ENCODE assay signal across 24 cellular contexts in the genomic region with DNA sequence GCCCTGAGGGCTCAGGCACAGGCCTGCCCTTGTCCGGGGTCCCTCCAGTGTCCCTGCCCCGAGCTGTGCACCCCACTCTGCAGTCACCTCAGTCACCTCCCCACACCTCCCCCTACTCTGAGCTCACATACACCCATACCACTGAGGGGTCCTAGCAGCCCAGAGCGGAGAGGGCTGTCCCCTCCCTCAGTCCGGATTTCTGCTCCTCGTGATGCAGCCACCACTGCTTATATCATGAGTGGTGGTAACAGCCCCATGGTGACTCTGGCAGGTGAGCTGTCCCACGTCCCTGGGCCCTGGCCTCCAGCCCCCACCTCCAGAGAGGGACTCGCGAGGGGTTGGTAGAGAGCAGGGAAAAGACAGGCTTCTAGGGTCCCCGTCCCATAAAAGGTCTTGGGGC. TPM values are rescaled to one million over a fixed set of nuclear protein-coding genes. Genes with fewer than 3 reads are reported as not detected.
DNase-seq lines count a peak whose midpoint lies in the region; ATAC-seq and TF ChIP-seq lines count a peak whose summit lies in the region.
"Had no signal": no experiment of that assay in that cellular context is flagged by ENCODE, and none has a peak within 500 bp of the region (broad histone marks: within the 10 kb centered on the region; RNA-seq: fewer than 3 reads in every experiment).

No MANE protein-coding gene starts in this region.

- H3K9me3 ChIP-seq in heart right ventricle (no peaks in the 10 kb centered on the region), esophagus squamous epithelium (no peaks in the 10 kb centered on the region), gastrocnemius medialis (no peaks in the 10 kb centered on the region), aorta (ENCODE audit: control insufficient read depth, low read length) (no peaks in the 10 kb centered on the region)

- no peak overlapping the region for H3K27ac Mint-ChIP-seq in effector memory CD8-positive, alpha-beta T cell
- H3K27ac Mint-ChIP-seq in activated T-helper 2 cell treated with anti-CD3 and anti-CD28 coated beads, Interferon-gamma antibody, Interleukin-2, Interleukin-4, amounts not matched to agents 10 μg/mL and 5 μg/mL and 100 μg/mL, durations not matched to agents 14 hours and 24 hours and 36 hours, result no peak overlapping the region
- H3K27ac Mint-ChIP-seq: activated T-helper 1 cell treated with anti-CD3 and anti-CD28 coated beads, Interleukin-12 subunit alpha, Interleukin-12 subunit beta, Interleukin-2, Interleukin-4 antibody, amounts not matched to agents 30 ng/mL and 10 ng/mL and 1 ng/mL, durations not matched to agents 14 hours and 24 hours and 36 hours; memory B cell had no signal

- DNase-seq in heart right ventricle (no peak), left cardiac atrium (no peak), esophagus squamous epithelium (lab: John Stamatoyannopoulos, UW) (no peak), gastrocnemius medialis (no peak), aorta (no peak), SKM-1 treated with dmso at 0.1 percent for 144 hours (lab: John Stamatoyannopoulos, UW; ENCODE audit: unreplicated experiment) (no peak)
- DNase-seq in effector memory CD8-positive, alpha-beta T cell, result no peak
- no peak for DNase-seq in activated T-helper 2 cell treated with anti-CD3 and anti-CD28 coated beads, Interferon-gamma antibody, Interleukin-2, Interleukin-4, amounts not matched to agents 10 μg/mL and 5 μg/mL and 100 μg/mL, durations not matched to agents 14 hours and 24 hours and 36 hours (ENCODE audit: low spot score)
- DNase-seq: activated CD8-positive, alpha-beta memory T cell treated with anti-CD3 and anti-CD28 coated beads for 24 hours; C1 segment of cervical spinal cord; central memory CD4-positive, alpha-beta T cell; DMS153; effector CD4-positive, alpha-beta T cell; NCI-H1092; NCI-H2107; NCI-H526 treated with DMSO at 0.1 percent for 48 hours; nephron progenitor cell; SIG-M5; stimulated activated naive CD4-positive, alpha-beta T cell had no signal

- ATAC-seq in heart right ventricle (no peak), left cardiac atrium (no peak), gastrocnemius medialis (no peak), aorta (ENCODE audit: low FRiP score) (no peak)
- ATAC-seq in effector memory CD8-positive, alpha-beta T cell (replicated peaks), result no peak
- ATAC-seq: activated CD4-positive, CD25-positive, alpha-beta regulatory T cell treated with anti-CD3 and anti-CD28 coated beads, Interleukin-2, amount 50 U/mL, for 24 hours had no signal

- H3K36me3 ChIP-seq in heart right ventricle, result no peaks in the 10 kb centered on the region
- no peaks in the 10 kb centered on the region for H3K36me3 ChIP-seq in esophagus squamous epithelium
- no peaks in the 10 kb centered on the region for H3K36me3 ChIP-seq in gastrocnemius medialis
- no peaks in the 10 kb centered on the region for H3K36me3 ChIP-seq in aorta (ENCODE audit: control insufficient read depth in 1 of 2, insufficient read depth in 2 of 2, low read length in 1 of 2)

- H3K27me3 ChIP-seq in heart right ventricle (no peaks in the 10 kb centered on the region), esophagus squamous epithelium (peaks cover 0 to 17% (median 0%) of the 10 kb centered on the region in 4 donors), gastrocnemius medialis (no peaks in the 10 kb centered on the region), aorta (ENCODE audit: control insufficient read depth in 1 of 2, insufficient read depth in 2 of 2, low read length in 1 of 2) (no peaks in the 10 kb centered on the region)

- in situ Hi-C loops in gastrocnemius medialis (cut with MboI; ENCODE audit: low sequenced_read_pairs in 4 of 4), result no loop called here

- no peak overlapping the region for H3K4me3 Mint-ChIP-seq in effector memory CD8-positive, alpha-beta T cell
- H3K4me3 Mint-ChIP-seq in activated T-helper 2 cell treated with anti-CD3 and anti-CD28 coated beads, Interferon-gamma antibody, Interleukin-2, Interleukin-4, amounts not matched to agents 10 μg/mL and 5 μg/mL and 100 μg/mL, durations not matched to agents 14 hours and 24 hours and 36 hours (ENCODE audit: low read depth), result no peak overlapping the region
- H3K4me3 Mint-ChIP-seq: activated T-helper 1 cell treated with anti-CD3 and anti-CD28 coated beads, Interleukin-12 subunit alpha, Interleukin-12 subunit beta, Interleukin-2, Interleukin-4 antibody, amounts not matched to agents 30 ng/mL and 10 ng/mL and 1 ng/mL, durations not matched to agents 14 hours and 24 hours and 36 hours; memory B cell; nephron progenitor cell had no signal

- no peak for TF ChIP-seq POLR2A in esophagus squamous epithelium (IDR thresholded peaks at IDR 0.05)
- no peak for TF ChIP-seq POLR2A in gastrocnemius medialis (IDR thresholded peaks at IDR 0.05)

- peaks cover 2 to 4% of the 10 kb centered on the region in 2 donors for H3K4me1 Mint-ChIP-seq in effector memory CD8-positive, alpha-beta T cell (ENCODE audit: low read depth in 2 of 2)
- H3K4me1 Mint-ChIP-seq in activated T-helper 2 cell treated with anti-CD3 and anti-CD28 coated beads, Interferon-gamma antibody, Interleukin-2, Interleukin-4, amounts not matched to agents 10 μg/mL and 5 μg/mL and 100 μg/mL, durations not matched to agents 14 hours and 24 hours and 36 hours (ENCODE audit: low read depth), result no peaks in the 10 kb centered on the region

- H3K4me3 ChIP-seq in heart right ventricle (no peak overlapping the region), esophagus squamous epithelium (no peak overlapping the region), gastrocnemius medialis (no peak overlapping the region), aorta (ENCODE audit: low read length in 2 of 2) (no peak overlapping the region)

- TF ChIP-seq CTCF in heart right ventricle (IDR thresholded peaks at IDR 0.05) (no peak), esophagus squamous epithelium (IDR thresholded peaks at IDR 0.05) (no peak), gastrocnemius medialis (IDR thresholded peaks at IDR 0.05 in 4 of 5, conservative IDR thresholded peaks at IDR 0.05 in 1 of 5) (no peak)

- H3K27me3 Mint-ChIP-seq in effector memory CD8-positive, alpha-beta T cell, result peaks cover 0 to under 1% of the 10 kb centered on the region in 2 donors
- H3K27me3 Mint-ChIP-seq in activated T-helper 2 cell treated with anti-CD3 and anti-CD28 coated beads, Interferon-gamma antibody, Interleukin-2, Interleukin-4, amounts not matched to agents 10 μg/mL and 5 μg/mL and 100 μg/mL, durations not matched to agents 14 hours and 24 hours and 36 hours (ENCODE audit: low read depth), result no peaks in the 10 kb centered on the region
- H3K27me3 Mint-ChIP-seq: memory B cell had no signal

- H3K36me3 Mint-ChIP-seq in effector memory CD8-positive, alpha-beta T cell (ENCODE audit: insufficient read depth), result no peaks in the 10 kb centered on the region
- H3K36me3 Mint-ChIP-seq in activated T-helper 2 cell treated with anti-CD3 and anti-CD28 coated beads, Interferon-gamma antibody, Interleukin-2, Interleukin-4, amounts not matched to agents 10 μg/mL and 5 μg/mL and 100 μg/mL, durations not matched to agents 14 hours and 24 hours and 36 hours (ENCODE audit: low read depth), result no peaks in the 10 kb centered on the region
- H3K36me3 Mint-ChIP-seq: memory B cell had no signal

- H3K27ac ChIP-seq in heart right ventricle (peak overlapping the region in 9 of 10 donors; percentile 17 to 89 (median 74)), esophagus squamous epithelium (peak overlapping the region; percentile 50 to 86 (median 78)), gastrocnemius medialis (peak overlapping the region; percentile 78 to 94 (median 86)), aorta (ENCODE audit: low read depth in 1 of 2, low read length in 2 of 2) (peak overlapping the region; percentile 83 to 88)
- H3K27ac ChIP-seq: KMS-11 had no signal

- WGBS in heart right ventricle, 2 donors, result 86 to 93% methylated on average over 9 of the region's 9 CpGs
- WGBS in esophagus squamous epithelium, 2 donors, result 70 to 85% methylated on average over 3 to 6 of the region's 9 CpGs
- 50 to 61% methylated on average over 9 of the region's 9 CpGs for WGBS in aorta, 2 donors

- intact Hi-C loops in heart right ventricle (cut with DNase I) (no loop called here), left cardiac atrium (cut with DNase I) (no loop called here), esophagus squamous epithelium (cut with DNase I) (no loop called here), gastrocnemius medialis (cut with DNase I; ENCODE audit: low total_unique reads) (no loop called here), aorta (cut with DNase I) (no loop called here)
- intact Hi-C loops in activated T-helper 2 cell treated with anti-CD3 and anti-CD28 coated beads, Interferon-gamma antibody, Interleukin-2, Interleukin-4, amounts not matched to agents 10 μg/mL and 5 μg/mL and 100 μg/mL, durations not matched to agents 14 hours and 24 hours and 36 hours (cut with micrococcal nuclease), result no loop called here

- H3K9me3 Mint-ChIP-seq in effector memory CD8-positive, alpha-beta T cell, result no peaks in the 10 kb centered on the region
- H3K9me3 Mint-ChIP-seq in activated T-helper 2 cell treated with anti-CD3 and anti-CD28 coated beads, Interferon-gamma antibody, Interleukin-2, Interleukin-4, amounts not matched to agents 10 μg/mL and 5 μg/mL and 100 μg/mL, durations not matched to agents 14 hours and 24 hours and 36 hours, result no peaks in the 10 kb centered on the region
- H3K9me3 Mint-ChIP-seq: activated T-helper 1 cell treated with anti-CD3 and anti-CD28 coated beads, Interleukin-12 subunit alpha, Interleukin-12 subunit beta, Interleukin-2, Interleukin-4 antibody, amounts not matched to agents 30 ng/mL and 10 ng/mL and 1 ng/mL, durations not matched to agents 14 hours and 24 hours and 36 hours; memory B cell; nephron progenitor cell had no signal

- H3K4me1 ChIP-seq in heart right ventricle (peaks cover 13 to 81% (median 45%) of the 10 kb centered on the region in 9 donors), esophagus squamous epithelium (peaks cover 23 to 78% (median 37%) of the 10 kb centered on the region in 3 donors), gastrocnemius medialis (peaks cover 10 to 41% of the 10 kb centered on the region in 2 donors), aorta (ENCODE audit: control insufficient read depth in 1 of 2, insufficient read depth in 2 of 2, low read length in 2 of 2) (peaks cover 3 to 6% of the 10 kb centered on the region in 2 donors)

RNA-seq across cellular contexts. Expression of gene CSPG4, which starts 8.0 kb away (rescaled TPM):
- total RNA-seq in heart right ventricle (10 to 100 TPM in 8 of 10 donors, 1 to 10 TPM in 2; 7.4 to 19.8 (median 13.0) TPM), left cardiac atrium (10 to 100 TPM; 16.8 to 27.6 TPM), esophagus squamous epithelium (10 to 100 TPM in 1 of 4 donors, 1 to 10 TPM in 3; 2.9 to 13.4 (median 4.2) TPM), gastrocnemius medialis (100 to 1,000 TPM in 2 of 4 donors, 10 to 100 TPM in 2; 38.2 to 145 (median 88.5) TPM), aorta (100 to 1,000 TPM in 1 of 2 donors, 10 to 100 TPM in 1; 86.8 to 160 TPM)
- polyA plus RNA-seq in heart right ventricle (10 to 100 TPM; 12.1 TPM), aorta (10 to 100 TPM; 10.6 to 45.1 TPM)
- total RNA-seq in activated T-helper 2 cell treated with anti-CD3 and anti-CD28 coated beads, Interferon-gamma antibody, Interleukin-2, Interleukin-4, amounts not matched to agents 10 μg/mL and 5 μg/mL and 100 μg/mL, durations not matched to agents 14 hours and 24 hours and 36 hours, result 0.02 TPM in 1 of 2 replicates, not detected in the other
- total RNA-seq: activated T-helper 1 cell treated with anti-CD3 and anti-CD28 coated beads, Interleukin-12 subunit alpha, Interleukin-12 subunit beta, Interleukin-2, Interleukin-4 antibody, amounts not matched to agents 30 ng/mL and 10 ng/mL and 1 ng/mL, durations not matched to agents 14 hours and 24 hours and 36 hours; T-helper 2 cell treated with Interferon-gamma antibody and Interleukin-4, amounts not matched to agents 100 ng/mL and 5 ng/mL, for 36 hours had no signal

RNA-seq across cellular contexts. Expression of gene SNX33, which starts 56.9 kb away (rescaled TPM):
- total RNA-seq in heart right ventricle, result 10 to 100 TPM in 4 of 10 donors, 1 to 10 TPM in 6; 7.6 to 14.8 (median 9.8) TPM
- 1 to 10 TPM; 7.4 to 8.1 TPM for polyA plus RNA-seq in heart right ventricle
- total RNA-seq in left cardiac atrium, result 10 to 100 TPM; 14.3 to 17.0 TPM
- total RNA-seq in esophagus squamous epithelium, result 10 to 100 TPM; 20.3 to 36.4 (median 25.9) TPM
- 1 to 10 TPM; 4.9 to 6.7 (median 5.5) TPM for total RNA-seq in gastrocnemius medialis
- 10 to 100 TPM; 30.9 to 59.5 TPM for total RNA-seq in aorta
- polyA plus RNA-seq in aorta, result 10 to 100 TPM in 1 of 2 donors, 1 to 10 TPM in 1; 6.3 to 26.7 TPM
- 6.8 and 7.4 TPM in 2 replicates for total RNA-seq in activated T-helper 2 cell treated with anti-CD3 and anti-CD28 coated beads, Interferon-gamma antibody, Interleukin-2, Interleukin-4, amounts not matched to agents 10 μg/mL and 5 μg/mL and 100 μg/mL, durations not matched to agents 14 hours and 24 hours and 36 hours
